In the genomic region with DNA sequence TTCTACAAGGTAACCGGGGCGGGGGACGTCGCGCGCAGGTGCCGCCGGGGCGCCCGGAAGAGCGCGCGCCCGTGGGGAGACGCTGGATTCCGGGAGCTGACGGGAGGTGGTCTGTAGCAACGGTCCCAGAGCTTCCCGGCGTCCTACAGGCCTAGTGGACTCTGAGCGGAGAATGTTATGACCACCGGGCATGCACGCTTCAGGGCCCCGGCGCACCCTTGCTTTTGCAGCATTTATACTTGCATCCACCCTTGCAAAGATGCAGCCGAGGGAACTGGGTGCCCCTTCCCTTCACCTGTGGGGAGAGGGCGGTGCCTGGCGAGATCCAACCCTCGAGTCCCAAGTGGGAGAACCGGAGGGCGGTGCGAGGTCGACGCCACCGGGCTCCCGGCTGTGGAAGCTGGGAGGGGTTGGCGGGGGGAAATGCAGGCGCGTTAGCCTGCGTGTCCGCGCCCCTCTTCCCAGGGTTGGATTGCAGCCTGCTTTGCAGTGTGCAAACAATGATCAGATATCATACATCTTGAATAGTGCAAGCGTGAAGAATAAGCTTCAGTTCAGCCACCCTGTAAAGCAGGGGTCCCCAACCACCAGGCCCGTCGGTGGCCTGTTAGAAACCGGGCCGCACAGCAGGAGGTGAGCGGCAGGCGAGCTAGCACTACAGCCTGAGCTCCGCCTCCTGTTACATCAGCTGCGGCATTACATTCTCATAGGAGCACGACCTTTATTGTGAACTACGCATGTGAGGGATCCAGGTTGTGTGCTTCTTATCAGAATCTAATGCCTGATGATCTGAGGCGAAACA, we compare ENCODE assay signal across 8 cellular contexts. TPM values are rescaled to one million over a fixed set of nuclear protein-coding genes. Genes with fewer than 3 reads are reported as not detected.
DNase-seq lines count a peak whose midpoint lies in the region; ATAC-seq and TF ChIP-seq lines count a peak whose summit lies in the region.

No MANE protein-coding gene starts in this region.

- DNase-seq in AG20443 (ENCODE audit: low spot score) (peak; percentile 45), HS-27A (ENCODE audit: low read depth) (peak; percentile 26), NOMO-1 treated with dmso at 0.1 percent for 144 hours (lab: John Stamatoyannopoulos, UW; ENCODE audit: unreplicated experiment) (peak; percentile 79), activated T-cell treated with anti-CD3 and anti-CD28 coated beads for 24 hours (ENCODE audit: low read depth) (peak; percentile 54), erythroblast (lab: John Stamatoyannopoulos, UW) (peak; percentile 79 to 86), myocyte (ENCODE audit: low read depth) (peak; percentile 52)
- peak; percentile 55 to 58 for DNase-seq in stimulated activated CD8-positive, alpha-beta memory T cell treated with anti-CD3 and anti-CD28 coated beads, Interleukin-7, amount 100 ng/mL, for 4 hours (ENCODE audit: low read depth in 2 of 2)

- no peak for TF ChIP-seq POLR2A in erythroblast (IDR thresholded peaks at IDR 0.05; ENCODE audit: low read length)

- peak; percentile 32 for ATAC-seq in GM19351 (IDR thresholded peaks at IDR 0.05; ENCODE audit: unreplicated experiment)

RNA-seq across cellular contexts. Expression of a gene that starts 0.6 kb away (rescaled TPM):
- 39.0 and 43.3 TPM in 2 replicates for total RNA-seq in myocyte
- 76.6 TPM for polyA plus RNA-seq in myocyte (2012)

RNA-seq across cellular contexts. Expression of a gene that starts 0.8 kb away (rescaled TPM):
- total RNA-seq in myocyte = 10.9 and 11.4 TPM in 2 replicates
- 12.9 TPM for polyA plus RNA-seq in myocyte (2012)

Comparison
In these comparisons a context has a peak if more than half of its experiments do, and no peak if none do; other contexts are left out.
1. Peak in every context shown above with its lines: DNase-seq and ATAC-seq.
2. DNase-seq: peak in every context shown above with its lines; median percentile 82 in erythroblast; 79 in NOMO-1 treated with dmso at 0.1 percent for 144 hours; 56 in stimulated activated CD8-positive, alpha-beta memory T cell treated with anti-CD3 and anti-CD28 coated beads, Interleukin-7, amount 100 ng/mL, for 4 hours; 54 in activated T-cell treated with anti-CD3 and anti-CD28 coated beads for 24 hours; 52 in myocyte; 45 in AG20443; 26 in HS-27A.